Comparison of ENCODE assay signal across 8 cellular contexts in genomic region chr12:65278576-65279386, GRCh38. TPM values are rescaled to one million over a fixed set of nuclear protein-coding genes. Genes with fewer than 3 reads are reported as not detected.
DNase-seq lines count a peak whose midpoint lies in the region; ATAC-seq and TF ChIP-seq lines count a peak whose summit lies in the region.

Gene MSRB3, plus strand, starts transcription at chr12:65278683. Its CDS starts 29,897 bp downstream, at chr12:65308580.

- peak; percentile 32 for TF ChIP-seq CTCF in RWPE2 (IDR thresholded peaks at IDR 0.05; ENCODE audit: poor library complexity, severe bottlenecking)

- ATAC-seq in HG02852 (IDR thresholded peaks at IDR 0.05; ENCODE audit: unreplicated experiment) = peak; percentile 66
- peak; percentile 86 for ATAC-seq in RWPE2 (ENCODE audit: low read depth)

- peak within 1 kb of the TSS; percentile 95 for H3K9ac ChIP-seq in skeletal muscle satellite cell (ENCODE audit: low read depth, low read length)

- H3K4me2 ChIP-seq in skeletal muscle satellite cell (ENCODE audit: low read length) = peak within 1 kb of the TSS; percentile 94

- H3K27ac ChIP-seq in RWPE2 (ENCODE audit: poor library complexity, severe bottlenecking) = peak within 1 kb of the TSS; percentile 2

- no peaks in the 10 kb centered on the region for H3K27me3 ChIP-seq in RWPE2 (ENCODE audit: insufficient read depth, poor library complexity, severe bottlenecking)
- no peaks in the 10 kb centered on the region for H3K27me3 ChIP-seq in skeletal muscle satellite cell (ENCODE audit: control insufficient read depth, insufficient read depth, low read length)

- H3K4me1 ChIP-seq in RWPE2 (ENCODE audit: insufficient read depth, poor library complexity, severe bottlenecking) (peaks cover 8% of the 10 kb centered on the region), skeletal muscle satellite cell (ENCODE audit: control insufficient read depth, insufficient read depth, low read length) (peaks cover 12% of the 10 kb centered on the region)

- H3K9me3 ChIP-seq in RWPE2 (ENCODE audit: severe bottlenecking) (no peaks in the 10 kb centered on the region), skeletal muscle satellite cell (replicated peaks; ENCODE audit: low read length) (no peaks in the 10 kb centered on the region)

- DNase-seq in stimulated activated CD4-positive, alpha-beta T cell treated with anti-CD3 and anti-CD28 coated beads, Interleukin-15, amount 100 ng/mL, for 24 hours = peak; percentile 38
- no peak for DNase-seq in stimulated activated CD4-positive, alpha-beta T cell treated with anti-CD3 and anti-CD28 coated beads, Interleukin-1b, Interleukin-23, amount 100 ng/mL, for 48 hours
- DNase-seq in RWPE2 (ENCODE audit: low spot score) (peak; percentile 76), cerebellum (ENCODE audit: low spot score) (peak; percentile 83), iris pigment epithelial cell (ENCODE audit: low read depth) (peak; percentile 71), NCI-H526 treated with DMSO at 0.1 percent for 48 hours (lab: John Stamatoyannopoulos, UW) (no peak)

- no peaks in the 10 kb centered on the region for H3K36me3 ChIP-seq in RWPE2 (ENCODE audit: low read depth)
- peaks cover under 1% of the 10 kb centered on the region for H3K36me3 ChIP-seq in skeletal muscle satellite cell (ENCODE audit: insufficient read depth, low read length)

- H3K4me3 ChIP-seq in RWPE2 (ENCODE audit: severe bottlenecking) = peak within 1 kb of the TSS; percentile 61
- peak within 1 kb of the TSS; percentile 98 for H3K4me3 ChIP-seq in skeletal muscle satellite cell (ENCODE audit: low read length)

RNA-seq across cellular contexts. Expression of gene MSRB3, which starts in this region (rescaled TPM):
- total RNA-seq in cerebellum = 7.0 TPM
- 18.8 and 21.4 TPM in 2 replicates for total RNA-seq in skeletal muscle satellite cell (2012; rRNA removed)

Comparison
In these comparisons a context has a peak if more than half of its experiments do, and no peak if none do; other contexts are left out.
1. DNase-seq: peak in stimulated activated CD4-positive, alpha-beta T cell treated with anti-CD3 and anti-CD28 coated beads, Interleukin-15, amount 100 ng/mL, for 24 hours (single experiment), RWPE2 (single experiment), cerebellum (single experiment) and iris pigment epithelial cell (single experiment); none in stimulated activated CD4-positive, alpha-beta T cell treated with anti-CD3 and anti-CD28 coated beads, Interleukin-1b, Interleukin-23, amount 100 ng/mL, for 48 hours (single experiment) and NCI-H526 treated with DMSO at 0.1 percent for 48 hours (single experiment).